Comparison of ENCODE assay signal across 1 cellular context in the genomic region with DNA sequence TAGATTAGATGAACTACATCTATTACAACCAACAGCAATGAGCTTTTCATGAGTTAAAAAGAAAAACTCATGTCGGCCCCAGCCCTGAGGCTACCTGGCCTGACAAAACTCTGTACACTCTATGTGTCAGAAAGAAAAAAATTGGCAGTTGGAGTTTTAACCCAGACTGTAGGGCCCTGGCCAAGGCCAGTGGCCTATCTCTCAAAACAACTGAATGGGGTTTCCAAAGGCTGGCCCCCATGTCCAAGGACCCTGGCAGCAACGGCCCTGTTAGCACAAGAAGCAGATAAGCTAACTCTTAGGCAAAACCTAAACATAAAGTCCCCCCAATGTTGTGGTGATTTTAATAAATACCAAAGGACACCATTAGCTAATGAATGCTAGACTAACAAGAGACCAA. TPM values are rescaled to one million over a fixed set of nuclear protein-coding genes. Genes with fewer than 3 reads are reported as not detected.
"Had no signal": no experiment of that assay in that cellular context is flagged by ENCODE, and none has a peak within 500 bp of the region (broad histone marks: within the 10 kb centered on the region; RNA-seq: fewer than 3 reads in every experiment).

No MANE protein-coding gene starts in this region.

RNA-seq across cellular contexts. Expression of a gene that starts 59.9 kb away (rescaled TPM):
- total RNA-seq: G401 had no signal
